12 cellular contexts compared by ENCODE assay signal in the genomic region with DNA sequence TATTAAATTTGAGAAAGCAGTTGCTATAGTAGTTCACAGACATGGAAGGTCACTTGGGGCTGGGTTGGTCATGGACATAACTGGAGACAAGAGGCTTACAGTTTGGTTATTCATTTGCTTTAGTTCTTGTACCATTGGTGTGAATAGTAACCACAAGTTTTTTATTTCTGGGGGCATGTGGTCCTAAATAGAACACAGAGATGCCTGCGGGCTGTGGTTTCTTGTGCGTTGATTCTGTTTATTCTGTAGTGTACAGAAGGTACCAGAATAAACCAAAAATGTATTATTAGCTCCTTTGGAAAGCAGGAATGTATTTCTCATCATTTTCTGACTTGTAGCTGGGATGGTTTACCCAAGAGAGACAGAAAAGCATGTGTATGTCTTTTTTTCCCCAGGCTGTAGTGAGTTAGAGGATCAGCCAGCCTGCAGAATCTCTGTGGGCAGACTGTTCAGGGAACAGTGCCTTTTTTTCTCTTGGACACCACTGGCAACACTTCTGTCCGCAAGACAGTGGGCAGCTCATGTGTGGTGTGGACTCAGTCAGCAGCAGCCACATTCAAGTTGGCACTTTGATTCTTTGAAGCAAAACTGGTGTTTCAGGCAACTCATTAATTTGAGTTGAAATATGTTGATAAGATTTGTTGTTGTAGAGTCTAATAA.
DNase-seq lines count a peak whose midpoint lies in the region; ATAC-seq and FAIRE-seq lines count a peak whose summit lies in the region.
"Had no signal": no experiment of that assay in that cellular context is flagged by ENCODE, and none has a peak within 500 bp of the region (broad histone marks: within the 10 kb centered on the region; RNA-seq: fewer than 3 reads in every experiment).

No MANE protein-coding gene starts in this region.

- H3K9me3 ChIP-seq in small intestine (ENCODE audit: control insufficient read depth, low read depth): no peaks in the 10 kb centered on the region
- H3K9me3 ChIP-seq: heart right ventricle, left lung had no signal

- H3K27ac Mint-ChIP-seq in activated naive CD4-positive, alpha-beta T cell treated with anti-CD3 and anti-CD28 coated beads for 36 hours: no peak overlapping the region

- H3K27me3 Mint-ChIP-seq in activated naive CD4-positive, alpha-beta T cell treated with anti-CD3 and anti-CD28 coated beads for 36 hours (ENCODE audit: low read depth): no peaks in the 10 kb centered on the region

- CTCF ChIA-PET in activated naive CD4-positive, alpha-beta T cell treated with anti-CD3 and anti-CD28 coated beads for 36 hours (lab: Charles Lee): interaction anchor here (0.6 to 1.0 kb wide), 2 partner anchors 11 to 17 kb away, joined by 3 read pairs; no protein-coding TSS in a partner anchor

- WGBS in small intestine, 3 donors: 91 to 92% (median 92%) methylated on average over 3 of the region's 3 CpGs

- DNase-seq in medulla oblongata (ENCODE audit: extremely low spot score) (peak; percentile 71), small intestine (no peak)
- DNase-seq in stimulated activated CD4-positive, alpha-beta T cell treated with anti-CD3 and anti-CD28 coated beads, Interleukin-12 subunit alpha, Interleukin-12 subunit beta, amount 100 ng/mL, for 4 hours: no peak
- no peak for DNase-seq in activated CD4-positive, CD25-positive, alpha-beta regulatory T cell (lab: John Stamatoyannopoulos, UW)
- no peak for DNase-seq in activated naive CD4-positive, alpha-beta T cell treated with anti-CD3 and anti-CD28 coated beads for 36 hours
- DNase-seq: activated CD4-positive, alpha-beta T cell treated with anti-CD3 and anti-CD28 coated beads for 1 hour; heart right ventricle; left lung; NCI-H187 had no signal

- no peaks in the 10 kb centered on the region for H3K4me1 Mint-ChIP-seq in activated naive CD4-positive, alpha-beta T cell treated with anti-CD3 and anti-CD28 coated beads for 36 hours (ENCODE audit: low read depth)

- peaks cover 0 to 21% of the 10 kb centered on the region in 2 donors for H3K36me3 ChIP-seq in small intestine (ENCODE audit: control insufficient read depth in 2 of 2, insufficient read depth in 2 of 2, low read length in 2 of 2)
- H3K36me3 ChIP-seq: left lung had no signal

- no peak for FAIRE-seq in small intestine (lab: Jason Lieb, UNC)

- no peaks in the 10 kb centered on the region for H3K27me3 ChIP-seq in small intestine (ENCODE audit: control insufficient read depth in 2 of 2, insufficient read depth in 2 of 2, low read length in 2 of 2)
- H3K27me3 ChIP-seq: heart right ventricle, left lung had no signal

- H3K36me3 Mint-ChIP-seq in activated naive CD4-positive, alpha-beta T cell treated with anti-CD3 and anti-CD28 coated beads for 36 hours (ENCODE audit: low read depth): peaks cover 4% of the 10 kb centered on the region

- no peak overlapping the region for H3K4me3 ChIP-seq in small intestine (ENCODE audit: low read depth in 1 of 2, low read length in 2 of 2)
- H3K4me3 ChIP-seq: heart right ventricle, left lung had no signal

- H3K27ac ChIP-seq in small intestine (ENCODE audit: low read depth in 1 of 2, low read length in 1 of 2): no peak overlapping the region
- H3K27ac ChIP-seq: heart right ventricle, left lung had no signal

- intact Hi-C loops in activated naive CD4-positive, alpha-beta T cell treated with anti-CD3 and anti-CD28 coated beads for 36 hours (cut with micrococcal nuclease): no loop called here

- ATAC-seq in GM18517 (IDR thresholded peaks at IDR 0.05; ENCODE audit: unreplicated experiment): peak; percentile 64
- ATAC-seq in GM21619 (IDR thresholded peaks at IDR 0.05; ENCODE audit: unreplicated experiment): peak; percentile 75
- peak; percentile 75 for ATAC-seq in HG03378 (IDR thresholded peaks at IDR 0.05; ENCODE audit: unreplicated experiment)
- ATAC-seq: heart right ventricle, left lung had no signal

- no peaks in the 10 kb centered on the region for H3K4me1 ChIP-seq in small intestine (ENCODE audit: control insufficient read depth in 2 of 2, insufficient read depth in 1 of 2, low read depth in 1 of 2, low read length in 1 of 2)
- H3K4me1 ChIP-seq: heart right ventricle, left lung had no signal

- H3K4me3 Mint-ChIP-seq in activated naive CD4-positive, alpha-beta T cell treated with anti-CD3 and anti-CD28 coated beads for 36 hours: no peak overlapping the region

- H3K9me3 Mint-ChIP-seq in activated naive CD4-positive, alpha-beta T cell treated with anti-CD3 and anti-CD28 coated beads for 36 hours: no peaks in the 10 kb centered on the region
